13 cellular contexts compared by ENCODE assay signal in genomic region chr14:59585891-59586554, GRCh38. TPM values are rescaled to one million over a fixed set of nuclear protein-coding genes. Genes with fewer than 3 reads are reported as not detected.
DNase-seq lines count a peak whose midpoint lies in the region; ATAC-seq lines count a peak whose summit lies in the region.
"Had no signal": no experiment of that assay in that cellular context is flagged by ENCODE, and none has a peak within 500 bp of the region (broad histone marks: within the 10 kb centered on the region; RNA-seq: fewer than 3 reads in every experiment).

No MANE protein-coding gene starts in this region.

- DNase-seq in COLO829 (ENCODE audit: low spot score) (peak; percentile 50), Kasumi-1 (lab: John Stamatoyannopoulos, UW) (peak; percentile 13 to 37), NCI-H2081 treated with DMSO at 0.1 percent for 48 hours (lab: John Stamatoyannopoulos, UW) (no peak), NCI-H2107 (lab: John Stamatoyannopoulos, UW) (no peak)
- DNase-seq in activated naive CD8-positive, alpha-beta T cell treated with anti-CD3 and anti-CD28 coated beads, Interleukin-2, amount 50 U/mL, for 24 hours, result no peak
- DNase-seq in natural killer cell treated with Interleukin-12 subunit alpha and Interleukin-12 subunit beta and Interleukin-15 and Interleukin-18, amount 100 ng/mL, for 72 hours (ENCODE audit: low spot score), result no peak
- DNase-seq: activated gamma-delta T cell treated with Interleukin-2 at 50 U/mL for 16 hours, foreskin keratinocyte, NCI-H446 had no signal

- peak overlapping the region; percentile 10 for H3K27ac Mint-ChIP-seq in activated naive CD8-positive, alpha-beta T cell treated with anti-CD3 and anti-CD28 coated beads, Interleukin-2, amount 50 U/mL, for 24 hours
- H3K27ac Mint-ChIP-seq in natural killer cell treated with Interleukin-12 subunit alpha and Interleukin-12 subunit beta and Interleukin-15 and Interleukin-18, amount 100 ng/mL, for 72 hours, result peak overlapping the region in 1 of 2 donors; percentile 70

- no peaks in the 10 kb centered on the region for H3K9me3 Mint-ChIP-seq in activated naive CD8-positive, alpha-beta T cell treated with anti-CD3 and anti-CD28 coated beads, Interleukin-2, amount 50 U/mL, for 24 hours
- no peaks in the 10 kb centered on the region for H3K9me3 Mint-ChIP-seq in natural killer cell treated with Interleukin-12 subunit alpha and Interleukin-12 subunit beta and Interleukin-15 and Interleukin-18, amount 100 ng/mL, for 72 hours

- no peak for ATAC-seq in activated naive CD8-positive, alpha-beta T cell treated with anti-CD3 and anti-CD28 coated beads, Interleukin-2, amount 50 U/mL, for 24 hours
- no peak for ATAC-seq in natural killer cell treated with Interleukin-12 subunit alpha and Interleukin-12 subunit beta and Interleukin-15 and Interleukin-18, amount 100 ng/mL, for 72 hours
- ATAC-seq in GM19395 (IDR thresholded peaks at IDR 0.05; ENCODE audit: unreplicated experiment), result no peak
- ATAC-seq in GM21529 (IDR thresholded peaks at IDR 0.05; ENCODE audit: unreplicated experiment), result no peak
- ATAC-seq: foreskin keratinocyte had no signal

- no peaks in the 10 kb centered on the region for H3K36me3 Mint-ChIP-seq in activated naive CD8-positive, alpha-beta T cell treated with anti-CD3 and anti-CD28 coated beads, Interleukin-2, amount 50 U/mL, for 24 hours (ENCODE audit: low read depth)
- H3K36me3 Mint-ChIP-seq in natural killer cell treated with Interleukin-12 subunit alpha and Interleukin-12 subunit beta and Interleukin-15 and Interleukin-18, amount 100 ng/mL, for 72 hours, result no peaks in the 10 kb centered on the region

- H3K27me3 Mint-ChIP-seq in activated naive CD8-positive, alpha-beta T cell treated with anti-CD3 and anti-CD28 coated beads, Interleukin-2, amount 50 U/mL, for 24 hours, result no peaks in the 10 kb centered on the region
- H3K27me3 Mint-ChIP-seq in natural killer cell treated with Interleukin-12 subunit alpha and Interleukin-12 subunit beta and Interleukin-15 and Interleukin-18, amount 100 ng/mL, for 72 hours, result peaks cover 0 to 2% of the 10 kb centered on the region in 2 donors

- peaks cover 6% of the 10 kb centered on the region for H3K4me1 Mint-ChIP-seq in activated naive CD8-positive, alpha-beta T cell treated with anti-CD3 and anti-CD28 coated beads, Interleukin-2, amount 50 U/mL, for 24 hours
- H3K4me1 Mint-ChIP-seq in natural killer cell treated with Interleukin-12 subunit alpha and Interleukin-12 subunit beta and Interleukin-15 and Interleukin-18, amount 100 ng/mL, for 72 hours (ENCODE audit: low read depth in 2 of 2), result peaks cover 10 to 18% of the 10 kb centered on the region in 2 donors

- H3K4me3 Mint-ChIP-seq in activated naive CD8-positive, alpha-beta T cell treated with anti-CD3 and anti-CD28 coated beads, Interleukin-2, amount 50 U/mL, for 24 hours, result peak overlapping the region; percentile 42
- H3K4me3 Mint-ChIP-seq in natural killer cell treated with Interleukin-12 subunit alpha and Interleukin-12 subunit beta and Interleukin-15 and Interleukin-18, amount 100 ng/mL, for 72 hours, result peak overlapping the region; percentile 69

RNA-seq across cellular contexts. Expression of gene CCDC175, which starts 9.4 kb away (rescaled TPM):
- total RNA-seq in natural killer cell treated with Interleukin-12 subunit alpha and Interleukin-12 subunit beta and Interleukin-15 and Interleukin-18, amount 100 ng/mL, for 72 hours, result not detected
- total RNA-seq: foreskin keratinocyte; liver; T-helper 2 cell treated with Interferon-gamma antibody and Interleukin-4, amounts not matched to agents 100 ng/mL and 5 ng/mL, for 36 hours had no signal

Comparison
In these comparisons a context has a peak if more than half of its experiments do, and no peak if none do; other contexts are left out.
1. DNase-seq: peak in COLO829 (single experiment) and Kasumi-1 (2 of 2); none in activated naive CD8-positive, alpha-beta T cell treated with anti-CD3 and anti-CD28 coated beads, Interleukin-2, amount 50 U/mL, for 24 hours (single experiment), natural killer cell treated with Interleukin-12 subunit alpha and Interleukin-12 subunit beta and Interleukin-15 and Interleukin-18, amount 100 ng/mL, for 72 hours (single experiment), NCI-H2081 treated with DMSO at 0.1 percent for 48 hours (single experiment) and NCI-H2107 (single experiment).